34 cellular contexts compared by ENCODE assay signal in the genomic region with DNA sequence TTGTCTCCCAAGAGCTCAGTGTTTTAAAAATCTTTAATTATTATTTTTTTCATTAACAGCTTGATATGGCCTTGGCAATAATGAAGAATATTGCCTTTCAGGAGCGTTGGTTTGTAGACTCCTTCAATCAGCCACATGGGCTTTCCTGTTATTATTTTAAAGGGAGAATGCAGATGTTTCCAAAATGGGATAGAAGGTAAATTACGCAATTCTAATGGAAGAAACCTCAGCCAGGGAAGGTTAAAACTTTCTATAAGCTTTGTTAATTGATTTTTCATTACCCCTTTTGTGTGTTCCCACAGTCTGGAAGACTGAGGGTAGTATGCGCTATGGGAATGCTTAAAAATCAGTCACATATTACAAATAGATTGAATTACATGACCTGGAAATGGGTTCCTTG.
"Had no signal": no experiment of that assay in that cellular context is flagged by ENCODE, and none has a peak within 500 bp of the region (broad histone marks: within the 10 kb centered on the region; RNA-seq: fewer than 3 reads in every experiment).

No MANE protein-coding gene starts in this region.

- H3K27me3 ChIP-seq: adrenal gland, ascending aorta, body of pancreas, brain microvascular endothelial cell, breast epithelium, cardiac muscle cell had no signal

- H3K4me3 ChIP-seq: adrenal gland, ascending aorta, body of pancreas, breast epithelium, cardiac muscle cell had no signal

- H3K36me3 ChIP-seq: adrenal gland, ascending aorta, brain microvascular endothelial cell, breast epithelium, cardiac muscle cell had no signal

- H3K9me3 ChIP-seq: adrenal gland, ascending aorta, body of pancreas, breast epithelium had no signal

- ATAC-seq: activated naive CD4-positive, alpha-beta T cell treated with anti-CD3 and anti-CD28 coated beads, Interleukin-2, amount 50 U/mL, for 72 hours; activated naive CD8-positive, alpha-beta T cell treated with anti-CD3 and anti-CD28 coated beads, Interleukin-2, amount 50 U/mL, for 24 hours; activated T-cell treated with anti-CD3 and anti-CD28 coated beads, Interleukin-2, amount 50 U/mL, for 4 hours; activated T-cell treated with anti-CD3 and anti-CD28 coated beads, Interleukin-2, amount 50 U/mL, for 72 hours; activated T-helper 17 cell treated with anti-CD3 and anti-CD28 coated beads, Interleukin-2, amount 50 U/mL, for 72 hours; body of pancreas had no signal

- FAIRE-seq: astrocyte, bronchial epithelial cell had no signal

- H3K27ac ChIP-seq: adrenal gland, ascending aorta, body of pancreas, brain microvascular endothelial cell, breast epithelium, cardiac muscle cell had no signal

- DNase-seq: activated effector memory CD4-positive, alpha-beta T cell treated with anti-CD3 and anti-CD28 coated beads, Interleukin-2, amount 50 U/mL, for 16 hours; activated effector memory CD4-positive, alpha-beta T cell treated with Interleukin-2 at 50 U/mL for 16 hours; activated gamma-delta T cell; activated gamma-delta T cell treated with Interleukin-2 at 50 U/mL for 16 hours; activated naive CD4-positive, alpha-beta T cell; activated naive CD4-positive, alpha-beta T cell treated with anti-CD3 and anti-CD28 coated beads for 36 hours; activated naive CD4-positive, alpha-beta T cell treated with anti-CD3 and anti-CD28 coated beads, Interleukin-2, amount 10 ng/mL, durations not matched to agents 7 days and 5 days; activated naive CD4-positive, alpha-beta T cell treated with anti-CD3 and anti-CD28 coated beads, Interleukin-2, amount 50 U/mL, for 16 hours; activated naive CD4-positive, alpha-beta T cell treated with Interleukin-2 at 50 U/mL for 16 hours; activated naive CD8-positive, alpha-beta T cell treated with anti-CD3 and anti-CD28 coated beads for 36 hours; activated naive CD8-positive, alpha-beta T cell treated with anti-CD3 and anti-CD28 coated beads, Interleukin-2, amount 10 ng/mL, durations not matched to agents 7 days and 5 days; activated naive CD8-positive, alpha-beta T cell treated with anti-CD3 and anti-CD28 coated beads, Interleukin-2, amount 50 U/mL, for 24 hours; activated T-cell treated with anti-CD3 and anti-CD28 coated beads, Interleukin-2, amount 50 U/mL, for 1 hour; activated T-cell treated with anti-CD3 and anti-CD28 coated beads, Interleukin-2, amount 50 U/mL, for 24 hours; activated T-cell treated with anti-CD3 and anti-CD28 coated beads, Interleukin-2, amount 50 U/mL, for 4 hours; activated T-cell treated with anti-CD3 and anti-CD28 coated beads, Interleukin-2, amount 50 U/mL, for 48 hours; activated T-cell treated with anti-CD3 and anti-CD28 coated beads, Interleukin-2, amount 50 U/mL, for 72 hours; adrenal gland; amniotic stem cell; amygdala; anterior cingulate cortex; aorta; body of pancreas; brain microvascular endothelial cell; caudate nucleus; central memory CD4-positive, alpha-beta T cell; cerebellar nuclear complex had no signal

- H3K4me1 ChIP-seq: adrenal gland, ascending aorta, body of pancreas, breast epithelium had no signal
